8 cellular contexts compared by ENCODE assay signal in genomic region chr19:18086590-18087138, GRCh38. TPM values are rescaled to one million over a fixed set of nuclear protein-coding genes. Genes with fewer than 3 reads are reported as not detected.
DNase-seq lines count a peak whose midpoint lies in the region; ATAC-seq and TF ChIP-seq lines count a peak whose summit lies in the region.

Gene IL12RB1 (minus strand): TSS chr19:18086934. CDS start chr19:18086823, 111 bp downstream.

- ATAC-seq in HG02763 (IDR thresholded peaks at IDR 0.05; ENCODE audit: unreplicated experiment) (no peak), HG03045 (IDR thresholded peaks at IDR 0.05; ENCODE audit: unreplicated experiment) (no peak), GM18861 (IDR thresholded peaks at IDR 0.05; ENCODE audit: unreplicated experiment) (no peak)

- peak within 1 kb of the TSS; percentile 83 to 88 for H3K9ac ChIP-seq in duodenal mucosa (ENCODE audit: low read depth in 1 of 2, low read length in 2 of 2)

- H3K36me3 ChIP-seq in duodenal mucosa (ENCODE audit: control insufficient read depth in 1 of 2, insufficient read depth in 2 of 2, low read length in 2 of 2) (no peaks in the 10 kb centered on the region), BE2C (no peaks in the 10 kb centered on the region)

- H3K4me3 ChIP-seq in duodenal mucosa (ENCODE audit: low read depth in 1 of 2, low read length in 2 of 2) (peak within 1 kb of the TSS; percentile 79 to 80), BE2C (ENCODE audit: low read depth, low read length) (no peak within 1 kb of the TSS)

- peaks cover 4 to 10% of the 10 kb centered on the region in 2 donors for H3K4me1 ChIP-seq in duodenal mucosa (ENCODE audit: control insufficient read depth in 1 of 2, insufficient read depth in 2 of 2, low read length in 2 of 2)
- H3K4me1 ChIP-seq in BE2C: no peaks in the 10 kb centered on the region

- intact Hi-C loops in T-helper 2 cell treated with Interferon-gamma antibody and Interleukin-4, amounts not matched to agents 100 ng/mL and 5 ng/mL, for 36 hours (cut with micrococcal nuclease): no loop called here

- H3K9me3 ChIP-seq in duodenal mucosa (ENCODE audit: control insufficient read depth in 1 of 2, low read length in 2 of 2): no peaks in the 10 kb centered on the region
- no peaks in the 10 kb centered on the region for H3K9me3 ChIP-seq in BE2C

- peak; percentile 73 for DNase-seq in GM13976 (ENCODE audit: low spot score)
- DNase-seq in stimulated activated CD4-positive, alpha-beta T cell treated with anti-CD3 and anti-CD28 coated beads, Interleukin-1b, Interleukin-23, amount 100 ng/mL, for 48 hours: peak; percentile 69
- DNase-seq in BE2C: no peak

- TF ChIP-seq CTCF in GM13976 (IDR thresholded peaks at IDR 0.05; ENCODE audit: borderline replicate concordance, control extremely low read depth, extremely low read depth, insufficient read depth, missing control alignments) (no peak), BE2C (IDR thresholded peaks at IDR 0.05; ENCODE audit: low read depth, low read length) (no peak)

- peak within 1 kb of the TSS; percentile 56 for H3K27ac ChIP-seq in duodenal mucosa (ENCODE audit: low read depth, low read length)

- in situ Hi-C loops in GM13976 (cut with MboI; ENCODE audit: low sequenced_read_pairs, unreplicated experiment): no loop called here

- H3K27me3 ChIP-seq in duodenal mucosa (ENCODE audit: control insufficient read depth in 1 of 2, insufficient read depth in 2 of 2, low read length in 2 of 2) (no peaks in the 10 kb centered on the region), BE2C (peaks cover 8% of the 10 kb centered on the region; the same call in 1 of the 2 replicates)

RNA-seq across cellular contexts. Expression of gene IL12RB1, which starts in this region (rescaled TPM):
- 93.4 and 93.9 TPM in 2 replicates for total RNA-seq in T-helper 2 cell treated with Interferon-gamma antibody and Interleukin-4, amounts not matched to agents 100 ng/mL and 5 ng/mL, for 36 hours
- not detected for polyA plus RNA-seq in BE2C (2012; ENCODE audit: insufficient read depth, insufficient read length, low read depth)
